21 cellular contexts compared by ENCODE assay signal in the genomic region with DNA sequence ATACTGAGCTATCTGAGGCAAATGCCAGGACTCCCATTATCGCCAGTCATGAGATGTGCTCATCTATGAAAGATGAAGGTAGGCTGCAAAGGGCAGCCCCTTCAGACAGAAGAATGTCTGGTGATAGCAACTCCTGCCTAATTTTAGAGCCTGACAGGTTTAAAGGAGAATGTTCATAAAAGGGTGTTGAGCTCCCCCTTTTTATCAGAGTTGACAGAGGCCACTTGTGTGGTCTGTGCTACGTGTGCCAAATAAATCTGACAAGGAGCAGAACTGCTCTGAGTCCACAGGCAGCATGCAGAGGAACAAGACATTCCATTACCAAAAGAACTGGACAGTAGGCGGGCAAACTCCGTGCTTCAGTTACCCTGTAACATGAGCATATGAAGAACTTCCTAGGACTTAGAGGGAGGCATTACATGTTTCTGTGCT.
DNase-seq lines count a peak whose midpoint lies in the region; ATAC-seq and TF ChIP-seq lines count a peak whose summit lies in the region.
"Had no signal": no experiment of that assay in that cellular context is flagged by ENCODE, and none has a peak within 500 bp of the region (broad histone marks: within the 10 kb centered on the region; RNA-seq: fewer than 3 reads in every experiment).

No MANE protein-coding gene starts in this region.

- intact Hi-C loops in left cardiac atrium (cut with DNase I) = no loop called here
- intact Hi-C loops in psoas muscle (cut with DNase I) = loop anchor here in 1 of 2 donors (5.0 kb wide), 1 partner anchor 164 kb away; a partner anchor contains a TSS
- intact Hi-C loops in activated CD4-positive, alpha-beta memory T cell treated with anti-CD3 and anti-CD28 coated beads for 36 hours (cut with micrococcal nuclease) = no loop called here

- H3K36me3 Mint-ChIP-seq in activated CD4-positive, alpha-beta memory T cell treated with anti-CD3 and anti-CD28 coated beads for 36 hours = peaks cover 21% of the 10 kb centered on the region
- peaks cover 9 to 41% (median 35%) of the 10 kb centered on the region in 3 donors for H3K36me3 Mint-ChIP-seq in naive thymus-derived CD8-positive, alpha-beta T cell
- H3K36me3 Mint-ChIP-seq: natural killer cell treated with Interleukin-12 subunit alpha and Interleukin-12 subunit beta and Interleukin-15 and Interleukin-18, amount 100 ng/mL, for 72 hours had no signal

- H3K27ac ChIP-seq in C4-2B (peak overlapping the region; percentile 68; the same call in 1 of the 2 replicates), psoas muscle (peak overlapping the region; percentile 69)
- H3K27ac ChIP-seq: parathyroid adenoma, suprapubic skin had no signal

- 27 to 49% (median 36%) methylated on average over 4 of the region's 4 CpGs for WGBS in psoas muscle, 3 donors

- DNase-seq in astrocyte of the spinal cord (ENCODE audit: low read depth, low spot score) (peak; percentile 18), left cardiac atrium (peak; percentile 26), psoas muscle (no peak), DMS153 (lab: John Stamatoyannopoulos, UW) (no peak)
- DNase-seq in activated CD4-positive, alpha-beta memory T cell treated with anti-CD3 and anti-CD28 coated beads for 36 hours = no peak
- DNase-seq in NK-92 treated with Interleukin-12 subunit alpha and Interleukin-12 subunit beta, amount 100 ng/mL, for 24 hours (lab: John Stamatoyannopoulos, UW) = no peak
- no peak for DNase-seq in naive thymus-derived CD8-positive, alpha-beta T cell
- DNase-seq: activated CD4-positive, alpha-beta T cell treated with anti-CD3 and anti-CD28 coated beads, Interleukin-2, amount 50 U/mL, for 48 hours; activated gamma-delta T cell treated with Interleukin-2 at 50 U/mL for 16 hours; CD4-positive, CD25-positive, alpha-beta regulatory T cell; MG63; NCI-H1436 treated with DMSO at 0.1 percent for 48 hours; NCI-H524; stimulated activated CD4-positive, alpha-beta T cell treated with anti-CD3 and anti-CD28 coated beads, Interleukin-1b, Interleukin-23, amount 100 ng/mL, for 48 hours had no signal

- H3K4me1 ChIP-seq in psoas muscle = peaks cover 32% of the 10 kb centered on the region
- H3K4me1 ChIP-seq: parathyroid adenoma, suprapubic skin had no signal

- H3K4me3 ChIP-seq in astrocyte of the spinal cord (ENCODE audit: low read depth, low read length) (no peak overlapping the region), psoas muscle (peak overlapping the region; percentile 3)
- H3K4me3 ChIP-seq: MG63, suprapubic skin had no signal

- CTCF ChIA-PET in activated CD4-positive, alpha-beta memory T cell treated with anti-CD3 and anti-CD28 coated beads for 36 hours (lab: Charles Lee) = no interaction called here

- H3K27me3 Mint-ChIP-seq in activated CD4-positive, alpha-beta memory T cell treated with anti-CD3 and anti-CD28 coated beads for 36 hours = no peaks in the 10 kb centered on the region
- H3K27me3 Mint-ChIP-seq in naive thymus-derived CD8-positive, alpha-beta T cell = no peaks in the 10 kb centered on the region
- H3K27me3 Mint-ChIP-seq: CD4-positive, CD25-positive, alpha-beta regulatory T cell; dendritic cell treated with granulocyte-macrophage colony-stimulating factor and Interleukin-4, amounts not matched to agents 40 ng/mL and 50 ng/mL, for 4 days; natural killer cell treated with Interleukin-12 subunit alpha and Interleukin-12 subunit beta and Interleukin-15 and Interleukin-18, amount 100 ng/mL, for 72 hours had no signal

- no peak for TF ChIP-seq CTCF in C4-2B (conservative IDR thresholded peaks at IDR 0.05)
- no peak for TF ChIP-seq CTCF in astrocyte of the spinal cord (IDR thresholded peaks at IDR 0.05; ENCODE audit: low read depth, low read length)
- no peak for TF ChIP-seq CTCF in psoas muscle (IDR thresholded peaks at IDR 0.05)

- in situ Hi-C loops in astrocyte of the spinal cord (cut with HindIII; ENCODE audit: low sequenced_read_pairs) = no loop called here

- ATAC-seq in left cardiac atrium (peak; percentile 91 to 92), psoas muscle (peak; percentile 74 to 92 (median 81))
- no peak for ATAC-seq in naive thymus-derived CD8-positive, alpha-beta T cell
- ATAC-seq: natural killer cell treated with Interleukin-12 subunit alpha and Interleukin-12 subunit beta and Interleukin-15 and Interleukin-18, amount 100 ng/mL, for 72 hours; WTC11 had no signal

- no peaks in the 10 kb centered on the region for H3K4me1 Mint-ChIP-seq in activated CD4-positive, alpha-beta memory T cell treated with anti-CD3 and anti-CD28 coated beads for 36 hours (ENCODE audit: low read depth)
- H3K4me1 Mint-ChIP-seq in naive thymus-derived CD8-positive, alpha-beta T cell = peaks cover 0 to 3% (median under 1%) of the 10 kb centered on the region in 4 donors

- POLR2A ChIA-PET in activated CD4-positive, alpha-beta memory T cell treated with anti-CD3 and anti-CD28 coated beads for 36 hours (lab: Charles Lee) = no interaction called here
- POLR2A ChIA-PET in naive thymus-derived CD8-positive, alpha-beta T cell (lab: Charles Lee) = no interaction called here

- no peak overlapping the region for H3K27ac Mint-ChIP-seq in activated CD4-positive, alpha-beta memory T cell treated with anti-CD3 and anti-CD28 coated beads for 36 hours
- H3K27ac Mint-ChIP-seq in naive thymus-derived CD8-positive, alpha-beta T cell = peak overlapping the region in 1 of 10 donors; percentile 11
- H3K27ac Mint-ChIP-seq: CD4-positive, CD25-positive, alpha-beta regulatory T cell; dendritic cell treated with granulocyte-macrophage colony-stimulating factor and Interleukin-4, amounts not matched to agents 40 ng/mL and 50 ng/mL, for 4 days; natural killer cell treated with Interleukin-12 subunit alpha and Interleukin-12 subunit beta and Interleukin-15 and Interleukin-18, amount 100 ng/mL, for 72 hours; T-helper 2 cell treated with Interferon-gamma antibody and Interleukin-4, amounts not matched to agents 5 μg/mL and 100 μg/mL, for 36 hours; WTC11 had no signal

- no peaks in the 10 kb centered on the region for H3K9me3 ChIP-seq in psoas muscle
- H3K9me3 ChIP-seq: MG63, suprapubic skin had no signal

- H3K9me3 Mint-ChIP-seq in activated CD4-positive, alpha-beta memory T cell treated with anti-CD3 and anti-CD28 coated beads for 36 hours = no peaks in the 10 kb centered on the region
- no peaks in the 10 kb centered on the region for H3K9me3 Mint-ChIP-seq in naive thymus-derived CD8-positive, alpha-beta T cell
- H3K9me3 Mint-ChIP-seq: CD4-positive, CD25-positive, alpha-beta regulatory T cell; dendritic cell treated with granulocyte-macrophage colony-stimulating factor and Interleukin-4, amounts not matched to agents 40 ng/mL and 50 ng/mL, for 4 days; natural killer cell treated with Interleukin-12 subunit alpha and Interleukin-12 subunit beta and Interleukin-15 and Interleukin-18, amount 100 ng/mL, for 72 hours; T-helper 2 cell treated with Interferon-gamma antibody and Interleukin-4, amounts not matched to agents 5 μg/mL and 100 μg/mL, for 36 hours; WTC11 had no signal

- H3K27me3 ChIP-seq in psoas muscle (ENCODE audit: insufficient read depth in 3 of 3, low read length in 2 of 3) = no peaks in the 10 kb centered on the region
- H3K27me3 ChIP-seq: MG63, suprapubic skin had no signal

- H3K36me3 ChIP-seq in psoas muscle (ENCODE audit: insufficient read depth in 1 of 2, low read depth in 1 of 2) = peaks cover 0 to 6% of the 10 kb centered on the region in 2 donors
- H3K36me3 ChIP-seq: MG63 had no signal

- no peak overlapping the region for H3K4me3 Mint-ChIP-seq in activated CD4-positive, alpha-beta memory T cell treated with anti-CD3 and anti-CD28 coated beads for 36 hours
- H3K4me3 Mint-ChIP-seq in naive thymus-derived CD8-positive, alpha-beta T cell = no peak overlapping the region
- H3K4me3 Mint-ChIP-seq: CD4-positive, CD25-positive, alpha-beta regulatory T cell; dendritic cell treated with granulocyte-macrophage colony-stimulating factor and Interleukin-4, amounts not matched to agents 40 ng/mL and 50 ng/mL, for 4 days; natural killer cell treated with Interleukin-12 subunit alpha and Interleukin-12 subunit beta and Interleukin-15 and Interleukin-18, amount 100 ng/mL, for 72 hours; T-helper 2 cell treated with Interferon-gamma antibody and Interleukin-4, amounts not matched to agents 5 μg/mL and 100 μg/mL, for 36 hours; WTC11 had no signal

Comparison
In these comparisons a context has a peak if more than half of its experiments do, and no peak if none do; other contexts are left out.
1. DNase-seq: peak in astrocyte of the spinal cord (single experiment) and left cardiac atrium (single experiment); none in psoas muscle (0 of 2), activated CD4-positive, alpha-beta memory T cell treated with anti-CD3 and anti-CD28 coated beads for 36 hours (single experiment), NK-92 treated with Interleukin-12 subunit alpha and Interleukin-12 subunit beta, amount 100 ng/mL, for 24 hours (single experiment), naive thymus-derived CD8-positive, alpha-beta T cell (0 of 10) and DMS153 (single experiment).
2. ATAC-seq: peak in left cardiac atrium (2 of 2) and psoas muscle (4 of 4); none in naive thymus-derived CD8-positive, alpha-beta T cell (0 of 2).